12 cellular contexts compared by ENCODE assay signal in genomic region chr18:13477147-13477683, GRCh38.
"Had no signal": no experiment of that assay in that cellular context is flagged by ENCODE, and none has a peak within 500 bp of the region (broad histone marks: within the 10 kb centered on the region; RNA-seq: fewer than 3 reads in every experiment).

No MANE protein-coding gene starts in this region.

- H3K27me3 Mint-ChIP-seq: activated T-helper 17 cell treated with anti-CD3 and anti-CD28 coated beads, Interleukin-2, amount 50 U/mL, for 72 hours; natural killer cell treated with Interleukin-12 subunit alpha and Interleukin-12 subunit beta and Interleukin-15 and Interleukin-18, amount 100 ng/mL, for 72 hours had no signal

- H3K4me1 ChIP-seq: colonic mucosa, foreskin keratinocyte, upper lobe of right lung had no signal

- H3K9me3 ChIP-seq: colonic mucosa, prostate gland, upper lobe of right lung had no signal

- H3K4me3 Mint-ChIP-seq: activated naive CD4-positive, alpha-beta T cell treated with anti-CD3 and anti-CD28 coated beads for 36 hours; activated T-helper 17 cell treated with anti-CD3 and anti-CD28 coated beads, Interleukin-2, amount 50 U/mL, for 72 hours; natural killer cell treated with Interleukin-12 subunit alpha and Interleukin-12 subunit beta and Interleukin-15 and Interleukin-18, amount 100 ng/mL, for 72 hours had no signal

- H3K27me3 ChIP-seq: cardiac muscle cell, colonic mucosa, foreskin keratinocyte, upper lobe of right lung had no signal

- H3K27ac Mint-ChIP-seq: activated naive CD4-positive, alpha-beta T cell treated with anti-CD3 and anti-CD28 coated beads for 36 hours; activated T-helper 17 cell treated with anti-CD3 and anti-CD28 coated beads, Interleukin-2, amount 50 U/mL, for 72 hours; natural killer cell treated with Interleukin-12 subunit alpha and Interleukin-12 subunit beta and Interleukin-15 and Interleukin-18, amount 100 ng/mL, for 72 hours had no signal

- ATAC-seq: activated T-helper 17 cell treated with anti-CD3 and anti-CD28 coated beads, Interleukin-2, amount 50 U/mL, for 72 hours; foreskin keratinocyte; left colon; natural killer cell treated with Interleukin-12 subunit alpha and Interleukin-12 subunit beta and Interleukin-15 and Interleukin-18, amount 100 ng/mL, for 72 hours; upper lobe of right lung had no signal

- H3K4me3 ChIP-seq: cardiac muscle cell, colonic mucosa, prostate gland, upper lobe of right lung had no signal

- H3K36me3 ChIP-seq: cardiac muscle cell, colonic mucosa, prostate gland, upper lobe of right lung had no signal

- H3K27ac ChIP-seq: cardiac muscle cell, colonic mucosa, foreskin keratinocyte, prostate gland, upper lobe of right lung had no signal

- DNase-seq: activated CD4-positive, alpha-beta T cell treated with anti-CD3 and anti-CD28 coated beads for 4 hours; activated naive CD4-positive, alpha-beta T cell treated with anti-CD3 and anti-CD28 coated beads for 36 hours; colonic mucosa; foreskin keratinocyte; left colon; stimulated activated CD4-positive, alpha-beta T cell treated with anti-CD3 and anti-CD28 coated beads, Interleukin-2, amount 100 ng/mL, for 48 hours; stimulated activated naive CD4-positive, alpha-beta T cell treated with Interleukin-2 at 50 U/mL for 16 hours; upper lobe of right lung had no signal
